In genomic region chr6:25138024-25138696, GRCh38 we compare ENCODE assay signal across 9 cellular contexts.
A peak's percentile ranks its signal among the peaks of the same experiment; 100 is the strongest.
DNase-seq lines count a peak whose midpoint lies in the region; ATAC-seq and TF ChIP-seq lines count a peak whose summit lies in the region.
"Had no signal": no experiment of that assay in that cellular context is flagged by ENCODE, and none has a peak within 500 bp of the region (broad histone marks: within the 10 kb centered on the region; RNA-seq: fewer than 3 reads in every experiment).

No MANE protein-coding gene starts in this region.

- intact Hi-C loops in Panc1 (cut with micrococcal nuclease; ENCODE audit: unreplicated experiment), result no loop called here
- intact Hi-C loops in activated T-helper 2 cell treated with anti-CD3 and anti-CD28 coated beads, Interferon-gamma antibody, Interleukin-2, Interleukin-4, amounts not matched to agents 10 μg/mL and 5 μg/mL and 100 μg/mL, durations not matched to agents 14 hours and 24 hours and 36 hours (cut with micrococcal nuclease), result loop anchor here (1.0 to 5.0 kb wide), 10 partner anchors 9 to 882 kb away; a partner anchor contains a TSS
- intact Hi-C loops in aorta (cut with DNase I), result loop anchor here in 1 of 2 donors (5.0 kb wide), 2 partner anchors 34 to 54 kb away; no protein-coding TSS in a partner anchor

- peak; percentile 88 for ATAC-seq in HG03039 (IDR thresholded peaks at IDR 0.05; ENCODE audit: unreplicated experiment)
- ATAC-seq in Panc1, result peak; percentile 85
- peak; percentile 92 for ATAC-seq in aorta (ENCODE audit: low FRiP score)

- DNase-seq in NCI-H748 (lab: John Stamatoyannopoulos, UW; ENCODE audit: unreplicated experiment) (peak; percentile 43), NCI-H748 treated with DMSO at 0.1 percent for 48 hours (lab: John Stamatoyannopoulos, UW) (no peak), Panc1 (ENCODE audit: low read depth, low spot score) (peak; percentile 12), foreskin fibroblast (peak; percentile 78 to 91), aorta (peak; percentile 68 to 75)
- DNase-seq in activated T-helper 2 cell treated with anti-CD3 and anti-CD28 coated beads, Interferon-gamma antibody, Interleukin-2, Interleukin-4, amounts not matched to agents 10 μg/mL and 5 μg/mL and 100 μg/mL, durations not matched to agents 14 hours and 24 hours and 36 hours (ENCODE audit: low spot score), result peak; percentile 71

- no TSS peak for BruUV-seq in Panc1 (replicated peaks; lab: Mats Ljungman, UMichigan)

- POLR2A ChIA-PET in Panc1 (lab: Charles Lee), result no interaction called here

- in situ Hi-C loops in Panc1 (cut with HindIII; ENCODE audit: low pct_unique_long_range_greater_than_20kb, low sequenced_read_pairs), result no loop called here

- H3K4me1 ChIP-seq in Panc1 (ENCODE audit: control insufficient read depth, insufficient read depth, low read length) (no peaks in the 10 kb centered on the region), rectal smooth muscle tissue (ENCODE audit: control insufficient read depth, insufficient read depth, low read length) (peaks cover 5% of the 10 kb centered on the region), aorta (ENCODE audit: control insufficient read depth in 1 of 2, insufficient read depth in 2 of 2, low read length in 2 of 2) (peaks cover 0 to 2% of the 10 kb centered on the region in 2 donors)

- peak overlapping the region; percentile 74 for H3K9ac ChIP-seq in rectal smooth muscle tissue (ENCODE audit: low read length)

- peaks cover 7% of the 10 kb centered on the region for H3K9me3 Mint-ChIP-seq in activated T-helper 2 cell treated with anti-CD3 and anti-CD28 coated beads, Interferon-gamma antibody, Interleukin-2, Interleukin-4, amounts not matched to agents 10 μg/mL and 5 μg/mL and 100 μg/mL, durations not matched to agents 14 hours and 24 hours and 36 hours

- no peak overlapping the region for H3K27ac ChIP-seq in Panc1 (ENCODE audit: low read length)
- H3K27ac ChIP-seq in rectal smooth muscle tissue (ENCODE audit: low read depth, low read length), result peak overlapping the region; percentile 68
- H3K27ac ChIP-seq in aorta (ENCODE audit: low read depth in 1 of 2, low read length in 2 of 2), result peak overlapping the region; percentile 99
- H3K27ac ChIP-seq: C4-2B had no signal

- H3K9me3 ChIP-seq in Panc1 (ENCODE audit: control insufficient read depth, insufficient read depth, low read depth, low read length) (0 out of 2 replicates have a peak, but pooled peaks cover 3% of the 10 kb centered on the region), aorta (ENCODE audit: control insufficient read depth, low read length) (no peaks in the 10 kb centered on the region)

- peaks cover 40% of the 10 kb centered on the region for H3K4me1 Mint-ChIP-seq in activated T-helper 2 cell treated with anti-CD3 and anti-CD28 coated beads, Interferon-gamma antibody, Interleukin-2, Interleukin-4, amounts not matched to agents 10 μg/mL and 5 μg/mL and 100 μg/mL, durations not matched to agents 14 hours and 24 hours and 36 hours (ENCODE audit: low read depth)

- 0 to 1% methylated on average over 10 of the region's 10 CpGs for WGBS in aorta, 2 donors

- no peak; the same call in 1 of the 2 replicates for TF ChIP-seq CTCF in Panc1 (IDR thresholded peaks at IDR 0.05)
- peak; percentile 44 for TF ChIP-seq CTCF in foreskin fibroblast (IDR thresholded peaks at IDR 0.05; ENCODE audit: low read depth, low read length)

- H3K36me3 ChIP-seq in Panc1 (ENCODE audit: control insufficient read depth, insufficient read depth, low read length) (no peaks in the 10 kb centered on the region), rectal smooth muscle tissue (ENCODE audit: control insufficient read depth, insufficient read depth, low read length) (no peaks in the 10 kb centered on the region), aorta (ENCODE audit: control insufficient read depth in 1 of 2, insufficient read depth in 2 of 2, low read length in 1 of 2) (no peaks in the 10 kb centered on the region)

- peak overlapping the region; percentile 100 for H3K27ac Mint-ChIP-seq in activated T-helper 2 cell treated with anti-CD3 and anti-CD28 coated beads, Interferon-gamma antibody, Interleukin-2, Interleukin-4, amounts not matched to agents 10 μg/mL and 5 μg/mL and 100 μg/mL, durations not matched to agents 14 hours and 24 hours and 36 hours

- H3K36me3 Mint-ChIP-seq in activated T-helper 2 cell treated with anti-CD3 and anti-CD28 coated beads, Interferon-gamma antibody, Interleukin-2, Interleukin-4, amounts not matched to agents 10 μg/mL and 5 μg/mL and 100 μg/mL, durations not matched to agents 14 hours and 24 hours and 36 hours (ENCODE audit: low read depth), result peaks cover 78% of the 10 kb centered on the region

- H3K27me3 Mint-ChIP-seq in activated T-helper 2 cell treated with anti-CD3 and anti-CD28 coated beads, Interferon-gamma antibody, Interleukin-2, Interleukin-4, amounts not matched to agents 10 μg/mL and 5 μg/mL and 100 μg/mL, durations not matched to agents 14 hours and 24 hours and 36 hours (ENCODE audit: low read depth), result no peaks in the 10 kb centered on the region

- CTCF ChIA-PET in Panc1 (lab: Charles Lee), result no interaction called here

- H3K27me3 ChIP-seq in Panc1 (ENCODE audit: control insufficient read depth, insufficient read depth, low read length) (no peaks in the 10 kb centered on the region), rectal smooth muscle tissue (ENCODE audit: control insufficient read depth, insufficient read depth, low read length) (no peaks in the 10 kb centered on the region), aorta (ENCODE audit: control insufficient read depth in 1 of 2, insufficient read depth in 2 of 2, low read length in 1 of 2) (no peaks in the 10 kb centered on the region)

- H3K4me3 Mint-ChIP-seq in activated T-helper 2 cell treated with anti-CD3 and anti-CD28 coated beads, Interferon-gamma antibody, Interleukin-2, Interleukin-4, amounts not matched to agents 10 μg/mL and 5 μg/mL and 100 μg/mL, durations not matched to agents 14 hours and 24 hours and 36 hours (ENCODE audit: low read depth), result peak overlapping the region; percentile 92

- peak overlapping the region; percentile 30 to 63 for H3K4me3 ChIP-seq in Panc1 (ENCODE audit: low read depth in 2 of 2, low read length in 2 of 2)
- peak overlapping the region; percentile 37 to 57 for H3K4me3 ChIP-seq in foreskin fibroblast (ENCODE audit: low read depth in 1 of 2, low read length in 2 of 2)
- H3K4me3 ChIP-seq in rectal smooth muscle tissue (ENCODE audit: low read length), result peak overlapping the region; percentile 79
- H3K4me3 ChIP-seq in aorta (ENCODE audit: low read length in 2 of 2), result peak overlapping the region; percentile 52 to 99
